ENCODE assay signal across 38 cellular contexts in the genomic region with DNA sequence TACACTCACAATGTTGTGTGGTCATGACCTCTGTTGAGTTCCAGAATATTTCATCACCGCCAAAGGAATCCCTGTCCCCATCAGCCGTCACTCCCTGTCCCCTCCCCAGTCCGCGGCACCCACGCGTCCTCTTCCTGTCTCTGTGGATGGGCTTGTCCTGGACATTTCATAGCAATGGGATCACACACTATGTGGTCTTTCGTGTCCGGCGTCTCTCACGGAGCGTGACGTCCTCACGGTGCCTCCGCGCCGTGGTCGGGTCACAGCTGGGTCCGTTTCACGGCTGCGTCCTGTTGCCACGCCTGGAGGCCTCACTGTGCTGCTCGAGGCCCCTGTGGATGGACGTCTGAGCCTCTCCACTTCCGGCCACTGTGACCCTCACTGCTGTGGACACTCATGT. TPM values are rescaled to one million over a fixed set of nuclear protein-coding genes. Genes with fewer than 3 reads are reported as not detected.
"Had no signal": no experiment of that assay in that cellular context is flagged by ENCODE, and none has a peak within 500 bp of the region (broad histone marks: within the 10 kb centered on the region; RNA-seq: fewer than 3 reads in every experiment).

No MANE protein-coding gene starts in this region.

- FAIRE-seq: endothelial cell of umbilical vein, small intestine, TTC549 had no signal

- DNase-seq: activated CD4-positive, alpha-beta memory T cell treated with anti-CD3 and anti-CD28 coated beads, Interleukin-2, amount 10 ng/mL, durations not matched to agents 7 days and 5 days; activated CD4-positive, alpha-beta T cell treated with anti-CD3 and anti-CD28 coated beads, Interleukin-2, amount 10 ng/mL, durations not matched to agents 7 days and 5 days; activated CD4-positive, CD25-positive, alpha-beta regulatory T cell treated with anti-CD3 and anti-CD28 coated beads, Interleukin-2, amount 50 U/mL, for 72 hours; activated CD8-positive, alpha-beta memory T cell treated with anti-CD3 and anti-CD28 coated beads, Interleukin-2, amount 50 U/mL, for 48 hours; activated gamma-delta T cell; activated naive CD4-positive, alpha-beta T cell treated with anti-CD3 and anti-CD28 coated beads, Interleukin-2, amount 10 ng/mL, durations not matched to agents 7 days and 5 days; activated naive CD8-positive, alpha-beta T cell treated with anti-CD3 and anti-CD28 coated beads, Interleukin-2, amount 10 ng/mL, durations not matched to agents 7 days and 5 days; activated T-cell treated with anti-CD3 and anti-CD28 coated beads, Interleukin-2, amount 50 U/mL, for 24 hours; brain microvascular endothelial cell; caudate nucleus; cortex of kidney; foreskin fibroblast; heart right ventricle; kidney glomerular epithelial cell; lower lobe of right lung; mesenchymal stem cell; small intestine; stimulated activated CD4-positive, alpha-beta T cell treated with anti-CD3 and anti-CD28 coated beads, Interleukin-4, amount 100 ng/mL, for 24 hours; stimulated activated naive CD8-positive, alpha-beta T cell treated with anti-CD3 and anti-CD28 coated beads, Interleukin-15, amount 100 ng/mL, for 72 hours; substantia nigra; T-helper 1 cell; upper lobe of left lung had no signal

- H3K4me1 ChIP-seq: ascending aorta, lower lobe of right lung, vagina had no signal

- H3K4me3 ChIP-seq: ascending aorta, heart right ventricle, lower lobe of right lung, upper lobe of left lung, vagina had no signal

- H3K27ac ChIP-seq: ascending aorta, brain microvascular endothelial cell, heart right ventricle, lower lobe of right lung, neutrophil, upper lobe of left lung, vagina, VCaP had no signal

- H3K36me3 ChIP-seq: ascending aorta, brain microvascular endothelial cell, heart right ventricle, lower lobe of right lung, neutrophil, upper lobe of left lung, vagina had no signal

- ATAC-seq: esophagus mucosa; left lobe of liver; sciatic nerve; stimulated activated effector memory CD8-positive, alpha-beta T cell treated with anti-CD3 and anti-CD28 coated beads, Interleukin-12 subunit alpha, Interleukin-12 subunit beta, amount 100 ng/mL, for 72 hours; stimulated activated naive CD8-positive, alpha-beta T cell treated with anti-CD3 and anti-CD28 coated beads, Interleukin-15, amount 100 ng/mL, for 72 hours had no signal

- H3K9me3 ChIP-seq: ascending aorta, heart right ventricle, lower lobe of right lung, neutrophil, upper lobe of left lung, vagina had no signal

- H3K27me3 ChIP-seq: brain microvascular endothelial cell, vagina had no signal

RNA-seq across cellular contexts. Expression of gene AZU1, which starts 6.6 kb away (rescaled TPM):
- total RNA-seq: activated CD4-positive, alpha-beta memory T cell treated with anti-CD3 and anti-CD28 coated beads, Interleukin-2, amount 10 ng/mL, durations not matched to agents 7 days and 5 days; activated CD4-positive, alpha-beta T cell treated with anti-CD3 and anti-CD28 coated beads, Interleukin-2, amount 10 ng/mL, durations not matched to agents 7 days and 5 days; ascending aorta; endothelial cell of umbilical vein; esophagus mucosa; glomerular endothelial cell; renal cortical epithelial cell; vagina had no signal
- polyA plus RNA-seq: small intestine had no signal

RNA-seq across cellular contexts. Expression of gene PRTN3, which starts 6.6 kb away (rescaled TPM):
- total RNA-seq: activated CD4-positive, alpha-beta memory T cell treated with anti-CD3 and anti-CD28 coated beads, Interleukin-2, amount 10 ng/mL, durations not matched to agents 7 days and 5 days; activated CD4-positive, alpha-beta T cell treated with anti-CD3 and anti-CD28 coated beads, Interleukin-2, amount 10 ng/mL, durations not matched to agents 7 days and 5 days; activated naive CD8-positive, alpha-beta T cell treated with anti-CD3 and anti-CD28 coated beads, Interleukin-2, amount 10 ng/mL, durations not matched to agents 7 days and 5 days; ascending aorta; chondrocyte; endothelial cell of umbilical vein; esophagus mucosa; glomerular endothelial cell; heart right ventricle; lower lobe of right lung; natural killer cell treated with Interleukin-12 subunit alpha and Interleukin-12 subunit beta and Interleukin-15 and Interleukin-18, amount 100 ng/mL, for 72 hours; osteocyte; renal cortical epithelial cell; vagina had no signal
- polyA plus RNA-seq: endothelial cell of umbilical vein, small intestine had no signal

RNA-seq across cellular contexts. Expression of gene PLPPR3, which starts 12.5 kb away (rescaled TPM):
- total RNA-seq: activated CD4-positive, alpha-beta memory T cell treated with anti-CD3 and anti-CD28 coated beads, Interleukin-2, amount 10 ng/mL, durations not matched to agents 7 days and 5 days; activated CD4-positive, alpha-beta T cell treated with anti-CD3 and anti-CD28 coated beads, Interleukin-2, amount 10 ng/mL, durations not matched to agents 7 days and 5 days; activated naive CD8-positive, alpha-beta T cell treated with anti-CD3 and anti-CD28 coated beads, Interleukin-2, amount 10 ng/mL, durations not matched to agents 7 days and 5 days; ascending aorta; esophagus mucosa; heart right ventricle; left lobe of liver; natural killer cell treated with Interleukin-12 subunit alpha and Interleukin-12 subunit beta and Interleukin-15 and Interleukin-18, amount 100 ng/mL, for 72 hours; posterior vena cava; sciatic nerve; vagina had no signal
- polyA plus RNA-seq: heart right ventricle had no signal

RNA-seq across cellular contexts. Expression of gene ELANE, which starts 17.9 kb away (rescaled TPM):
- total RNA-seq: activated CD4-positive, alpha-beta memory T cell treated with anti-CD3 and anti-CD28 coated beads, Interleukin-2, amount 10 ng/mL, durations not matched to agents 7 days and 5 days; activated CD4-positive, alpha-beta T cell treated with anti-CD3 and anti-CD28 coated beads, Interleukin-2, amount 10 ng/mL, durations not matched to agents 7 days and 5 days; activated naive CD8-positive, alpha-beta T cell treated with anti-CD3 and anti-CD28 coated beads, Interleukin-2, amount 10 ng/mL, durations not matched to agents 7 days and 5 days; ascending aorta; chondrocyte; endothelial cell of umbilical vein; esophagus mucosa; glomerular endothelial cell; natural killer cell treated with Interleukin-12 subunit alpha and Interleukin-12 subunit beta and Interleukin-15 and Interleukin-18, amount 100 ng/mL, for 72 hours; renal cortical epithelial cell; vagina had no signal
- polyA plus RNA-seq: endothelial cell of umbilical vein had no signal
